In genomic region chr17:36600936-36601302, GRCh38 we compare ENCODE assay signal across 8 cellular contexts. TPM values are rescaled to one million over a fixed set of nuclear protein-coding genes. Genes with fewer than 3 reads are reported as not detected.
DNase-seq lines count a peak whose midpoint lies in the region; ATAC-seq, FAIRE-seq and TF ChIP-seq lines count a peak whose summit lies in the region.

No MANE protein-coding gene starts in this region.

- H3K4me3 ChIP-seq in BE2C (ENCODE audit: low read depth, low read length), result peak overlapping the region; percentile 91
- H3K4me3 ChIP-seq in HAP-1, result peak overlapping the region; percentile 89
- peak overlapping the region; percentile 60 to 94 for H3K4me3 ChIP-seq in right atrium auricular region
- H3K4me3 ChIP-seq in skeletal muscle tissue (ENCODE audit: low read length in 3 of 3), result peak overlapping the region; percentile 89 to 99 (median 99)

- H3K27me3 ChIP-seq in BE2C (no peaks in the 10 kb centered on the region), HAP-1 (ENCODE audit: low read depth) (no peaks in the 10 kb centered on the region), right atrium auricular region (no peaks in the 10 kb centered on the region), skeletal muscle tissue (ENCODE audit: control insufficient read depth in 3 of 3, insufficient read depth in 3 of 3, low read length in 3 of 3) (no peaks in the 10 kb centered on the region)

- TF ChIP-seq POLR2A in H54 (IDR thresholded peaks at IDR 0.05; ENCODE audit: low read depth, low read length), result no peak

- in situ Hi-C loops in HAP-1 (cut with MboI; ENCODE audit: low sequenced_read_pairs), result loop anchor here (25.0 kb wide), 2 partner anchors 636 to 761 kb away; no protein-coding TSS in a partner anchor

- no peaks in the 10 kb centered on the region for H3K36me3 ChIP-seq in BE2C
- peaks cover 9% of the 10 kb centered on the region; the same call in 1 of the 2 replicates for H3K36me3 ChIP-seq in HAP-1 (replicated peaks)
- no peaks in the 10 kb centered on the region for H3K36me3 ChIP-seq in right atrium auricular region
- H3K36me3 ChIP-seq in skeletal muscle tissue (ENCODE audit: control insufficient read depth in 3 of 3, insufficient read depth in 3 of 3, low read length in 3 of 3), result peaks cover 4 to 15% (median 6%) of the 10 kb centered on the region in 3 donors

- POLR2A ChIA-PET in activated CD8-positive, alpha-beta T cell treated with anti-CD3 and anti-CD28 coated beads, Interleukin-2, amount 10 ng/mL, durations not matched to agents 7 days and 5 days (lab: Charles Lee), result interaction anchor here (1.7 to 2.0 kb wide), 5 partner anchors 8 to 122 kb away, joined by 5 to 22 read pairs (median 7); partner anchors contain the start of genes DHRS11 and GGNBP2

- peaks cover 13% of the 10 kb centered on the region for H3K36me3 Mint-ChIP-seq in activated CD8-positive, alpha-beta T cell treated with anti-CD3 and anti-CD28 coated beads, Interleukin-2, amount 10 ng/mL, durations not matched to agents 7 days and 5 days (ENCODE audit: low read depth)

- no peaks in the 10 kb centered on the region for H3K4me1 ChIP-seq in BE2C
- H3K4me1 ChIP-seq in HAP-1, result peaks cover 18% of the 10 kb centered on the region
- peaks cover 0 to 26% of the 10 kb centered on the region in 2 donors for H3K4me1 ChIP-seq in right atrium auricular region
- H3K4me1 ChIP-seq in skeletal muscle tissue (ENCODE audit: control insufficient read depth in 3 of 3, insufficient read depth in 3 of 3, low read length in 3 of 3), result peaks cover 16 to 31% (median 17%) of the 10 kb centered on the region in 3 donors

- peak overlapping the region; percentile 77 to 79 for H3K27ac ChIP-seq in right atrium auricular region
- peak overlapping the region; percentile 77 for H3K27ac ChIP-seq in skeletal muscle tissue (ENCODE audit: low read depth, low read length)

- 0 out of 2 replicates have a peak, but pooled peaks have one; percentile 6 for TF ChIP-seq CTCF in BE2C (IDR thresholded peaks at IDR 0.05; ENCODE audit: low read depth, low read length)
- TF ChIP-seq CTCF in right atrium auricular region (IDR thresholded peaks at IDR 0.05), result no peak

- peaks cover 41% of the 10 kb centered on the region for H3K4me1 Mint-ChIP-seq in activated CD8-positive, alpha-beta T cell treated with anti-CD3 and anti-CD28 coated beads, Interleukin-2, amount 10 ng/mL, durations not matched to agents 7 days and 5 days (ENCODE audit: low read depth)

- no peaks in the 10 kb centered on the region for H3K27me3 Mint-ChIP-seq in activated CD8-positive, alpha-beta T cell treated with anti-CD3 and anti-CD28 coated beads, Interleukin-2, amount 10 ng/mL, durations not matched to agents 7 days and 5 days (ENCODE audit: low read depth)

- H3K9ac ChIP-seq in skeletal muscle tissue (ENCODE audit: low read depth in 1 of 3, low read length in 3 of 3), result peak overlapping the region; percentile 82 to 96 (median 84)

- H3K9me3 ChIP-seq in BE2C (no peaks in the 10 kb centered on the region), HAP-1 (no peaks in the 10 kb centered on the region), right atrium auricular region (no peaks in the 10 kb centered on the region), skeletal muscle tissue (ENCODE audit: control insufficient read depth in 3 of 3, low read length in 3 of 3) (no peaks in the 10 kb centered on the region)

- FAIRE-seq in H54 (lab: Jason Lieb, UNC), result no peak

- peak overlapping the region; percentile 88 for H3K27ac Mint-ChIP-seq in activated CD8-positive, alpha-beta T cell treated with anti-CD3 and anti-CD28 coated beads, Interleukin-2, amount 10 ng/mL, durations not matched to agents 7 days and 5 days

- ATAC-seq in activated CD8-positive, alpha-beta T cell treated with anti-CD3 and anti-CD28 coated beads, Interleukin-2, amount 10 ng/mL, durations not matched to agents 7 days and 5 days, result peak; percentile 22
- ATAC-seq in HG02970 (IDR thresholded peaks at IDR 0.05; ENCODE audit: low FRiP score, unreplicated experiment), result no peak
- no peak for ATAC-seq in HG03520 (IDR thresholded peaks at IDR 0.05; ENCODE audit: unreplicated experiment)

- peak overlapping the region; percentile 88 for H3K4me3 Mint-ChIP-seq in activated CD8-positive, alpha-beta T cell treated with anti-CD3 and anti-CD28 coated beads, Interleukin-2, amount 10 ng/mL, durations not matched to agents 7 days and 5 days

- CTCF ChIA-PET in activated CD8-positive, alpha-beta T cell treated with anti-CD3 and anti-CD28 coated beads, Interleukin-2, amount 10 ng/mL, durations not matched to agents 7 days and 5 days (lab: Charles Lee), result interaction anchor here (0.6 to 4.7 kb wide), 12 partner anchors 10 to 773 kb away, joined by 3 to 70 read pairs (median 14); partner anchors contain the start of gene DHRS11

- DNase-seq in BE2C (no peak), HAP-1 (ENCODE audit: low spot score in 2 of 2) (no peak), right atrium auricular region (ENCODE audit: low spot score) (no peak), H54 (ENCODE audit: insufficient read length, low spot score) (no peak)
- DNase-seq in activated CD8-positive, alpha-beta T cell treated with anti-CD3 and anti-CD28 coated beads, Interleukin-2, amount 10 ng/mL, durations not matched to agents 7 days and 5 days, result no peak

- no peaks in the 10 kb centered on the region for H3K9me3 Mint-ChIP-seq in activated CD8-positive, alpha-beta T cell treated with anti-CD3 and anti-CD28 coated beads, Interleukin-2, amount 10 ng/mL, durations not matched to agents 7 days and 5 days (ENCODE audit: insufficient read depth)

RNA-seq across cellular contexts. Expression of gene MRM1, which starts 0.5 kb away (rescaled TPM):
- 7.3 TPM for polyA plus RNA-seq in BE2C (2012; ENCODE audit: insufficient read depth, insufficient read length, low read depth)
- 10 to 100 TPM; 10.7 to 13.1 TPM for total RNA-seq in activated CD8-positive, alpha-beta T cell treated with anti-CD3 and anti-CD28 coated beads, Interleukin-2, amount 10 ng/mL, durations not matched to agents 7 days and 5 days
- 1 to 10 TPM; 3.7 to 6.3 TPM for total RNA-seq in right atrium auricular region
- total RNA-seq in skeletal muscle tissue, result 4.2 TPM

RNA-seq across cellular contexts. Expression of gene DHRS11, which starts 9.2 kb away (rescaled TPM):
- polyA plus RNA-seq in BE2C (2012; ENCODE audit: insufficient read depth, insufficient read length, low read depth), result 7.1 TPM
- 1 to 10 TPM; 4.7 to 5.0 TPM for total RNA-seq in activated CD8-positive, alpha-beta T cell treated with anti-CD3 and anti-CD28 coated beads, Interleukin-2, amount 10 ng/mL, durations not matched to agents 7 days and 5 days
- total RNA-seq in right atrium auricular region, result 10 to 100 TPM; 10.5 to 17.3 TPM
- 4.2 TPM for total RNA-seq in skeletal muscle tissue

RNA-seq across cellular contexts. Expression of gene GGNBP2, which starts 56.2 kb away (rescaled TPM):
- 81.5 TPM for polyA plus RNA-seq in BE2C (2012; ENCODE audit: insufficient read depth, insufficient read length, low read depth)
- total RNA-seq in activated CD8-positive, alpha-beta T cell treated with anti-CD3 and anti-CD28 coated beads, Interleukin-2, amount 10 ng/mL, durations not matched to agents 7 days and 5 days, result 100 to 1,000 TPM; 112 to 122 TPM
- total RNA-seq in right atrium auricular region (10 to 100 TPM; 26.7 to 30.1 TPM), skeletal muscle tissue (44.9 TPM)
